ENCODE assay signal across 7 cellular contexts in the genomic region with DNA sequence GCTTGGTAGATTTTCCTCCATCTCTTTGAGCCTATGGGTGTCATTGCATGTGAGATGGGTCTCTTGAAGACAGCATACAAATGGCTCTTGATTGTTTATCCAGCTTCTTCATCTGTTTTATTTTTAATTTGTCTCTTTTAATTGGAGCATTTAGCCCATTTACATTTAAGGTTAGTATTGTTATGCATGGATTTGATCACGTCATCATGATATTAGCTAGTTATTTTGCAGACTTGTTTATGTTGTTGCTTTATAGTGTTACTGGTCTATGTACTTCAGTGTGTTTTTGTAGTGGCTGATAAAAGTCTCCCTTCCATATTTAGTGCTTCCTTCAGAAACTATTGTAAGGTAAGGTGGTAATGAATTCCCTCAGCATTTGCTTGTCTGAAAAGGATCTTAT.
"Had no signal": no experiment of that assay in that cellular context is flagged by ENCODE, and none has a peak within 500 bp of the region (broad histone marks: within the 10 kb centered on the region; RNA-seq: fewer than 3 reads in every experiment).

No MANE protein-coding gene starts in this region.

- H3K4me3 Mint-ChIP-seq: IgD-negative memory B cell had no signal

- H3K4me3 ChIP-seq: K562 had no signal

- FAIRE-seq: HTR-8/SVneo, K562 had no signal

- H3K36me3 Mint-ChIP-seq: IgD-negative memory B cell had no signal

- ATAC-seq: K562 had no signal

- H3K27ac Mint-ChIP-seq: IgD-negative memory B cell had no signal

- H3K27ac ChIP-seq: HL-60 had no signal

- DNase-seq: IMR-90, KBM-7, KG1 had no signal
